Comparison of ENCODE assay signal across 8 cellular contexts in genomic region chr3:185934726-185935464, GRCh38. TPM values are rescaled to one million over a fixed set of nuclear protein-coding genes. Genes with fewer than 3 reads are reported as not detected.
DNase-seq lines count a peak whose midpoint lies in the region; ATAC-seq and TF ChIP-seq lines count a peak whose summit lies in the region.

No MANE protein-coding gene starts in this region.

- H3K27ac ChIP-seq in left ventricle myocardium inferior (replicated peaks), result peak overlapping the region; percentile 100
- H3K27ac ChIP-seq in ascending aorta, result peak overlapping the region in 1 of 2 donors; percentile 51

- peak overlapping the region; percentile 98 for H3K4me3 ChIP-seq in left ventricle myocardium inferior
- peak overlapping the region; percentile 99 for H3K4me3 ChIP-seq in ascending aorta

- TF ChIP-seq CTCF in left ventricle myocardium inferior (IDR thresholded peaks at IDR 0.05; ENCODE audit: borderline replicate concordance) (no peak), ascending aorta (IDR thresholded peaks at IDR 0.05) (no peak)

- H3K36me3 ChIP-seq in left ventricle myocardium inferior, result no peaks in the 10 kb centered on the region
- peaks cover 0 to 6% of the 10 kb centered on the region in 2 donors for H3K36me3 ChIP-seq in ascending aorta

- H3K9me3 ChIP-seq in left ventricle myocardium inferior (replicated peaks) (no peaks in the 10 kb centered on the region), ascending aorta (no peaks in the 10 kb centered on the region)

- peaks cover 79% of the 10 kb centered on the region for H3K4me1 ChIP-seq in left ventricle myocardium inferior
- H3K4me1 ChIP-seq in ascending aorta, result peaks cover 6 to 26% of the 10 kb centered on the region in 2 donors

- intact Hi-C loops in left ventricle myocardium inferior (cut with micrococcal nuclease) (no loop called here), left cardiac atrium (cut with DNase I) (loop anchor here in 1 of 2 donors (10.0 kb wide), 1 partner anchor 110 kb away; the partner anchor contains the start of gene IGF2BP2), ascending aorta (cut with DNase I) (loop anchor here (5.0 to 10.0 kb wide), 5 partner anchors 278 to 1000 kb away; partner anchors contain the start of genes EIF4A2, SENP2 and ST6GAL1), sciatic nerve (cut with DNase I) (no loop called here)

- DNase-seq in left ventricle myocardium inferior (no peak), left cardiac atrium (no peak), ascending aorta (ENCODE audit: low spot score in 2 of 2) (no peak), medulla oblongata (ENCODE audit: extremely low spot score) (peak; percentile 43), sciatic nerve (ENCODE audit: low spot score) (no peak), T1000 (lab: John Stamatoyannopoulos, UW) (no peak), NOMO-1 treated with DMSO at 0.1 percent for 48 hours (lab: John Stamatoyannopoulos, UW; ENCODE audit: unreplicated experiment) (no peak)

- ATAC-seq in left cardiac atrium (no peak), sciatic nerve (no peak), GM21619 (IDR thresholded peaks at IDR 0.05; ENCODE audit: unreplicated experiment) (no peak)

- H3K27me3 ChIP-seq in left ventricle myocardium inferior (ENCODE audit: low read depth) (no peaks in the 10 kb centered on the region), ascending aorta (no peaks in the 10 kb centered on the region)

RNA-seq across cellular contexts. Expression of gene TRA2B, which starts 2.9 kb away (rescaled TPM):
- total RNA-seq in left ventricle myocardium inferior, result 42.7 TPM
- total RNA-seq in left cardiac atrium, result 10 to 100 TPM; 56.3 to 71.8 TPM
- total RNA-seq in ascending aorta, result 138 TPM
- total RNA-seq in sciatic nerve, result 104 TPM
